ENCODE assay signal across 8 cellular contexts in genomic region chr18:21243041-21243431, GRCh38. TPM values are rescaled to one million over a fixed set of nuclear protein-coding genes. Genes with fewer than 3 reads are reported as not detected.
DNase-seq lines count a peak whose midpoint lies in the region; ATAC-seq and TF ChIP-seq lines count a peak whose summit lies in the region.

No MANE protein-coding gene starts in this region.

- no peaks in the 10 kb centered on the region for H3K27me3 ChIP-seq in PC-9 (ENCODE audit: insufficient read depth, low read depth)
- peaks cover 6% of the 10 kb centered on the region for H3K27me3 ChIP-seq in rectal smooth muscle tissue (ENCODE audit: control insufficient read depth, insufficient read depth, low read length)

- CTCF ChIA-PET in PC-9 (lab: Charles Lee), result no interaction called here

- no peaks in the 10 kb centered on the region for H3K9me3 ChIP-seq in PC-9 (ENCODE audit: insufficient read depth, low read depth)

- H3K27ac ChIP-seq in PC-9 (no peak overlapping the region), rectal smooth muscle tissue (ENCODE audit: low read depth, low read length) (no peak overlapping the region)

- intact Hi-C loops in PC-9 (cut with micrococcal nuclease; ENCODE audit: unreplicated experiment) (loop anchor here (1.0 kb wide), 1 partner anchor 148 kb away; no protein-coding TSS in a partner anchor), head of caudate nucleus (cut with DNase I) (no loop called here)

- peak overlapping the region; percentile 86 for H3K4me2 ChIP-seq in PC-9

- no peaks in the 10 kb centered on the region for H3F3A ChIP-seq in PC-9 (ENCODE audit: insufficient read depth, low read depth)

- POLR2A ChIA-PET in PC-9 (lab: Charles Lee; ENCODE audit: unreplicated experiment), result no interaction called here

- no peaks in the 10 kb centered on the region; the same call in 1 of the 2 replicates for H3K79me2 ChIP-seq in PC-9 (ENCODE audit: low read depth)

- DNase-seq in EL (peak; percentile 50), PC-9 (no peak), head of caudate nucleus (peak in 26 of 42 donors; percentile 5 to 75 (median 32)), DMS53 (lab: John Stamatoyannopoulos, UW) (no peak)
- no peak for DNase-seq in activated naive CD4-positive, alpha-beta T cell (lab: John Stamatoyannopoulos, UW)

- peak overlapping the region; percentile 62 for H3K4me3 ChIP-seq in PC-9
- peak overlapping the region; percentile 36 for H3K4me3 ChIP-seq in rectal smooth muscle tissue (ENCODE audit: low read length)

- H3K4me1 ChIP-seq in PC-9 (replicated peaks; ENCODE audit: insufficient read depth) (0 out of 2 replicates have a peak, but pooled peaks cover 7% of the 10 kb centered on the region), rectal smooth muscle tissue (ENCODE audit: control insufficient read depth, insufficient read depth, low read length) (no peaks in the 10 kb centered on the region)

- no peak for TF ChIP-seq CTCF in PC-9 (conservative IDR thresholded peaks at IDR 0.05)

- ATAC-seq in HG02970 (IDR thresholded peaks at IDR 0.05; ENCODE audit: low FRiP score, unreplicated experiment) (no peak), esophagus mucosa (no peak)

- no peaks in the 10 kb centered on the region for H3K36me3 ChIP-seq in PC-9 (ENCODE audit: low read depth)
- H3K36me3 ChIP-seq in rectal smooth muscle tissue (ENCODE audit: control insufficient read depth, insufficient read depth, low read length), result no peaks in the 10 kb centered on the region

- TSS peak; percentile 57 for BruUV-seq in PC-9 (replicated peaks; lab: Mats Ljungman, UMichigan)

- no peaks in the 10 kb centered on the region for H4K20me1 ChIP-seq in PC-9 (ENCODE audit: insufficient read depth)

- no peaks in the 10 kb centered on the region for H3K9me2 ChIP-seq in PC-9 (ENCODE audit: insufficient read depth)

- H3K9ac ChIP-seq in rectal smooth muscle tissue (ENCODE audit: low read length), result no peak overlapping the region

- peak overlapping the region; percentile 74 for H2AFZ ChIP-seq in PC-9

RNA-seq across cellular contexts. Expression of gene GREB1L, which starts 1.0 kb away (rescaled TPM):
- 3.6 and 6.0 TPM in 2 replicates for total RNA-seq in PC-9 (2021)
- total RNA-seq in esophagus mucosa, result not detected

Comparison
In these comparisons a context has a peak if more than half of its experiments do, and no peak if none do; other contexts are left out.
1. DNase-seq: peak in EL (single experiment) and head of caudate nucleus (26 of 42); none in PC-9 (0 of 2), DMS53 (single experiment) and activated naive CD4-positive, alpha-beta T cell (0 of 4).